ENCODE assay signal across 28 cellular contexts in the genomic region with DNA sequence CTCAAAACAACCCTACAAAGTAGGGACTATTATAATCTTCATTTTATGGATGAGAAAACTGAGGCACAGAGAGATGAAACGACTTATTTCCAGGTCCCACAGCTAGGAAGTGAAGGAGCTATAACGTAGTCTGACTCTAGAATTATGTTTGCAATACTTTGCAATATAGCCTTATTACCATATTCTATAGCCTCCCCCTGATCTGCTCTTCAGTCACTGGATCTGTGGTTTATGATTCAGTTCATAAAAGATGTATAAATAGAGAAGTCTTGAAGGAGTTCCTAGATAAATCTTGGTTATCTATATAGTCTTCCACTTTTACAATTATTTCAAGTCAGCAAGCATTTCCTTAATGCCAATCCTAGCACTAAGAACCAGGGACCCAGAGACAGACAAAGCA. TPM values are rescaled to one million over a fixed set of nuclear protein-coding genes. Genes with fewer than 3 reads are reported as not detected.
"Had no signal": no experiment of that assay in that cellular context is flagged by ENCODE, and none has a peak within 500 bp of the region (broad histone marks: within the 10 kb centered on the region; RNA-seq: fewer than 3 reads in every experiment).

No MANE protein-coding gene starts in this region.

- ATAC-seq: foreskin keratinocyte; gastroesophageal sphincter; heart left ventricle; left lung; naive thymus-derived CD4-positive, alpha-beta T cell; sciatic nerve; stimulated activated naive CD8-positive, alpha-beta T cell treated with anti-CD3 and anti-CD28 coated beads, Interleukin-15, amount 100 ng/mL, for 72 hours; upper lobe of right lung had no signal

- H3K9me3 ChIP-seq: esophagus muscularis mucosa, gastroesophageal sphincter, heart left ventricle, left lung, prostate gland, right atrium auricular region, suprapubic skin, transverse colon, upper lobe of right lung, uterus had no signal

- H3K27me3 Mint-ChIP-seq: naive thymus-derived CD4-positive, alpha-beta T cell; stimulated activated naive CD8-positive, alpha-beta T cell treated with anti-CD3 and anti-CD28 coated beads, Interleukin-15, amount 100 ng/mL, for 72 hours had no signal

- H3K4me3 ChIP-seq: esophagus muscularis mucosa, gastroesophageal sphincter, heart left ventricle, hepatocyte, left lung, prostate gland, right atrium auricular region, smooth muscle cell, suprapubic skin, transverse colon, upper lobe of right lung, uterus had no signal

- H3K4me1 ChIP-seq: esophagus muscularis mucosa, foreskin keratinocyte, gastroesophageal sphincter, heart left ventricle, left lung, prostate gland, right atrium auricular region, suprapubic skin, transverse colon, upper lobe of right lung, uterus had no signal

- H3K9me3 Mint-ChIP-seq: naive thymus-derived CD4-positive, alpha-beta T cell; stimulated activated naive CD8-positive, alpha-beta T cell treated with anti-CD3 and anti-CD28 coated beads, Interleukin-15, amount 100 ng/mL, for 72 hours had no signal

- H3K27ac Mint-ChIP-seq: mesothelial cell of epicardium; naive thymus-derived CD4-positive, alpha-beta T cell; nephron; stimulated activated naive CD8-positive, alpha-beta T cell treated with anti-CD3 and anti-CD28 coated beads, Interleukin-15, amount 100 ng/mL, for 72 hours had no signal

- H3K36me3 Mint-ChIP-seq: mesothelial cell of epicardium; naive thymus-derived CD4-positive, alpha-beta T cell had no signal

- H3K36me3 ChIP-seq: esophagus muscularis mucosa, gastroesophageal sphincter, heart left ventricle, left lung, prostate gland, right atrium auricular region, suprapubic skin, transverse colon, upper lobe of right lung, uterus had no signal

- DNase-seq: dermis blood vessel endothelial cell; effector memory CD4-positive, alpha-beta T cell; foreskin keratinocyte; heart left ventricle; kidney; left lung; mesenchymal stem cell; naive thymus-derived CD4-positive, alpha-beta T cell; nucleus accumbens; stimulated activated CD4-positive, alpha-beta T cell treated with anti-CD3 and anti-CD28 coated beads, Interleukin-12 subunit alpha, Interleukin-12 subunit beta, amount 100 ng/mL, for 4 hours; stimulated activated CD4-positive, alpha-beta T cell treated with anti-CD3 and anti-CD28 coated beads, Interleukin-1b, Interleukin-23, amount 100 ng/mL, for 48 hours; stimulated activated CD4-positive, alpha-beta T cell treated with anti-CD3 and anti-CD28 coated beads, Interleukin-4, amount 100 ng/mL, for 1 hour; stimulated activated CD8-positive, alpha-beta memory T cell treated with anti-CD3 and anti-CD28 coated beads, Interleukin-4, amount 100 ng/mL, for 48 hours; stimulated activated naive CD4-positive, alpha-beta T cell; stimulated activated naive CD8-positive, alpha-beta T cell treated with anti-CD3 and anti-CD28 coated beads, Interleukin-15, amount 100 ng/mL, for 72 hours; transverse colon; upper lobe of right lung; uterus had no signal

- H3K4me1 Mint-ChIP-seq: mesothelial cell of epicardium; nephron; stimulated activated naive CD8-positive, alpha-beta T cell treated with anti-CD3 and anti-CD28 coated beads, Interleukin-15, amount 100 ng/mL, for 72 hours had no signal

- H3K4me2 ChIP-seq: hepatocyte, smooth muscle cell had no signal

- H2AFZ ChIP-seq: hepatocyte had no signal

- H3K4me3 Mint-ChIP-seq: mesothelial cell of epicardium; naive thymus-derived CD4-positive, alpha-beta T cell; nephron; stimulated activated naive CD8-positive, alpha-beta T cell treated with anti-CD3 and anti-CD28 coated beads, Interleukin-15, amount 100 ng/mL, for 72 hours had no signal

- H3K27ac ChIP-seq: esophagus muscularis mucosa, foreskin keratinocyte, gastroesophageal sphincter, heart left ventricle, hepatocyte, left lung, prostate gland, right atrium auricular region, suprapubic skin, upper lobe of right lung, uterus had no signal

- H3K27me3 ChIP-seq: esophagus muscularis mucosa, foreskin keratinocyte, gastroesophageal sphincter, heart left ventricle, hepatocyte, left lung, right atrium auricular region, suprapubic skin, transverse colon, upper lobe of right lung, uterus had no signal

RNA-seq across cellular contexts. Expression of gene OPHN1, which starts 57.5 kb away (rescaled TPM):
- polyA plus RNA-seq: naive thymus-derived CD4-positive, alpha-beta T cell had no signal
